ENCODE assay signal across 1 cellular context in genomic region chr11:126246636-126247035, GRCh38.
TF ChIP-seq lines count a peak whose summit lies in the region.

No MANE protein-coding gene starts in this region.

TF ChIP-seq in HepG2, 621 proteins besides CTCF, POLR2A, EP300 and RAD21:
- TF ChIP-seq, protein P1, sequence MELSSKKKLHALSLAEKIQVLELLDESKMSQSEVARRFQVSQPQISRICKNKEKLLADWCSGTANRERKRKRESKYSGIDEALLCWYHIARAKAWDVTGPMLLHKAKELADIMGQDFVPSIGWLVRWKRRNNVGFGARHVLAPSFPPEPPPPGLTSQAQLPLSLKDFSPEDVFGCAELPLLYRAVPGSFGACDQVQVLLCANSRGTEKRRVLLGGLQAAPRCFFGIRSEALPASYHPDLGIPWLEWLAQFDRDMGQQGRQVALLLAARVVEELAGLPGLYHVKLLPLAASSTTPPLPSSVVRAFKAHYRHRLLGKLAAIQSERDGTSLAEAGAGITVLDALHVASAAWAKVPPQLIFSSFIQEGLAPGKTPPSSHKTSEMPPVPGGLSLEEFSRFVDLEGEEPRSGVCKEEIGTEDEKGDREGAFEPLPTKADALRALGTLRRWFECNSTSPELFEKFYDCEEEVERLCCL (CRISPR knock-in tag; IDR thresholded peaks at IDR 0.05; ENCODE audit: borderline replicate concordance) = no peak
- no peak for TF ChIP-seq GTF3A (CRISPR knock-in tag; conservative IDR thresholded peaks at IDR 0.05)
- no peak for TF ChIP-seq RXRA (CRISPR knock-in tag; IDR thresholded peaks at IDR 0.05)
